In the genomic region with DNA sequence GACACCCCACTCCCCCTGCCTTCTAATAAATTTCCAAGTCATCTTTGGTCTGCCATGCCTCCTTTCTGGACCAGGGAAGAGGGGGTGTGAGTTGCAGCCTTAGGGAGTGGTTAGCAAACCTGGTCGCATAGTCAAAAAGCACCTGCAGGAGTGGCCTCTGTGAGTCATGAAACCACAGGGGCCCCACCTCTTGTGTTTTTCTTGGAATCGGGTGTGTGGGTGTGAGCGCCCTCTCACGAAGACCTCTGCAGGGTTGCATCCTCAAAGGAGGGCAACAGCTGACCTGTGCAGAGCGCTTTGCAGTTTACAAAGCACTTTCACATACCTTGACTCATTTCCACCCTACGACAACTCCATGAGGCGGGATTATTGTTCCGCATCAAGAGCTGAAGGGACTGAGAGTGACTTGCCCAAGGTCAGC, we compare ENCODE assay signal across 9 cellular contexts. TPM values are rescaled to one million over a fixed set of nuclear protein-coding genes. Genes with fewer than 3 reads are reported as not detected.
DNase-seq lines count a peak whose midpoint lies in the region; ATAC-seq and TF ChIP-seq lines count a peak whose summit lies in the region.
"Had no signal": no experiment of that assay in that cellular context is flagged by ENCODE, and none has a peak within 500 bp of the region (broad histone marks: within the 10 kb centered on the region; RNA-seq: fewer than 3 reads in every experiment).

No MANE protein-coding gene starts in this region.

- in situ Hi-C loops in GM13977 (cut with MboI; ENCODE audit: low pct_unique_long_range_greater_than_20kb, low sequenced_read_pairs, unreplicated experiment): no loop called here

- ATAC-seq in HG03439 (IDR thresholded peaks at IDR 0.05; ENCODE audit: unreplicated experiment) (peak; percentile 85), left ventricle myocardium superior (no peak), GM18873 (IDR thresholded peaks at IDR 0.05; ENCODE audit: low FRiP score, unreplicated experiment) (no peak)

- no peak for TF ChIP-seq CTCF in GM13977 (IDR thresholded peaks at IDR 0.05; ENCODE audit: extremely low read depth, insufficient read depth, missing control alignments)

- intact Hi-C loops in left ventricle myocardium superior (cut with micrococcal nuclease): no loop called here

- DNase-seq in GM13977 (ENCODE audit: low spot score): peak; percentile 39
- peak; percentile 85 for DNase-seq in activated T-cell treated with anti-CD3 and anti-CD28 coated beads for 48 hours (ENCODE audit: low read depth)
- peak; percentile 84 to 95 (median 94) for DNase-seq in stimulated activated CD4-positive, alpha-beta T cell treated with anti-CD3 and anti-CD28 coated beads, Interleukin-12 subunit alpha, Interleukin-12 subunit beta, amount 100 ng/mL, for 48 hours (ENCODE audit: low read depth in 2 of 3, low spot score in 1 of 3)
- DNase-seq in left ventricle myocardium superior: no peak
- DNase-seq in SKM-1 (lab: John Stamatoyannopoulos, UW; ENCODE audit: unreplicated experiment): no peak
- no peak for DNase-seq in SIG-M5 treated with dmso at 0.1 percent for 504 hours (lab: John Stamatoyannopoulos, UW; ENCODE audit: unreplicated experiment)

RNA-seq across cellular contexts. Expression of a gene that starts 36.8 kb away (rescaled TPM):
- total RNA-seq in left ventricle myocardium superior: not detected
- total RNA-seq: pulmonary artery endothelial cell had no signal

Comparison
In these comparisons a context has a peak if more than half of its experiments do, and no peak if none do; other contexts are left out.
1. DNase-seq: peak in GM13977 (single experiment), activated T-cell treated with anti-CD3 and anti-CD28 coated beads for 48 hours (single experiment) and stimulated activated CD4-positive, alpha-beta T cell treated with anti-CD3 and anti-CD28 coated beads, Interleukin-12 subunit alpha, Interleukin-12 subunit beta, amount 100 ng/mL, for 48 hours (3 of 3); none in left ventricle myocardium superior (single experiment), SKM-1 (single experiment) and SIG-M5 treated with dmso at 0.1 percent for 504 hours (single experiment).